2 cellular contexts compared by ENCODE assay signal in the genomic region with DNA sequence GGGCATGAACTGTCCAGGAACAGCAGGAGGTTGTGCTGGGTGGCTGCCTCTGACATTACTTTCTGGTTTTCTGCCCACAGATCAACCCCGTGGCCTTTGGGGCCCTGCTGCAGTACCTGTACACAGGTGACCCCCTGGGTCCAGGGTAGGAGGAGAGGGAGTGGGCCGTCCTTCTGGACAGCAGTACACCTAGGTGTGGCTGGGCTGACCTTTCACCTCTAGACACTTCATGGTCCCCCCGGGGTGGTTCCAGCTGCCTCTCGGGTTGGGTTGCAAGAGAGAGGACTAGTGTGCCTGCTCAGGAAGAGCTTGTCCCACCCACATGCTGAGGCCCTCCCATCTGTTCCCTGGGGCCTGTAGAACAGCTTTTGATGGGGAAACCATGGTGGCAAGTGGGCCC.
TF ChIP-seq lines count a peak whose summit lies in the region.

No MANE protein-coding gene starts in this region.

TF ChIP-seq in HepG2, 621 proteins besides CTCF, POLR2A, EP300 and RAD21:
- no peak for TF ChIP-seq FLYWCH1 (CRISPR knock-in tag; IDR thresholded peaks at IDR 0.05)
- no peak for TF ChIP-seq YEATS2 (CRISPR knock-in tag; IDR thresholded peaks at IDR 0.05; ENCODE audit: borderline replicate concordance)
- no peak for TF ChIP-seq ELF3 (CRISPR knock-in tag; IDR thresholded peaks at IDR 0.05)
- no peak for TF ChIP-seq ZNF296 (CRISPR knock-in tag; conservative IDR thresholded peaks at IDR 0.05)
- no peak for TF ChIP-seq ZBTB21 (CRISPR knock-in tag; IDR thresholded peaks at IDR 0.05)
- no peak for TF ChIP-seq ZNF567 (CRISPR knock-in tag; IDR thresholded peaks at IDR 0.05; ENCODE audit: borderline replicate concordance)
- TF ChIP-seq IKZF4 (CRISPR knock-in tag; IDR thresholded peaks at IDR 0.05; ENCODE audit: borderline replicate concordance, low read depth, not compliant biosample characterization) = no peak
TF ChIP-seq in HepG2: peak in this region for 0.

TF ChIP-seq in WTC11, 78 proteins besides CTCF, POLR2A, EP300 and RAD21:
- TF ChIP-seq NFYB (CRISPR knock-in tag; conservative IDR thresholded peaks at IDR 0.05; ENCODE audit: low read depth) (no peak), MYBL2 (CRISPR knock-in tag; IDR thresholded peaks at IDR 0.05) (no peak), ZNF121 (CRISPR knock-in tag; IDR thresholded peaks at IDR 0.05) (no peak)
- TF ChIP-seq, protein P1, sequence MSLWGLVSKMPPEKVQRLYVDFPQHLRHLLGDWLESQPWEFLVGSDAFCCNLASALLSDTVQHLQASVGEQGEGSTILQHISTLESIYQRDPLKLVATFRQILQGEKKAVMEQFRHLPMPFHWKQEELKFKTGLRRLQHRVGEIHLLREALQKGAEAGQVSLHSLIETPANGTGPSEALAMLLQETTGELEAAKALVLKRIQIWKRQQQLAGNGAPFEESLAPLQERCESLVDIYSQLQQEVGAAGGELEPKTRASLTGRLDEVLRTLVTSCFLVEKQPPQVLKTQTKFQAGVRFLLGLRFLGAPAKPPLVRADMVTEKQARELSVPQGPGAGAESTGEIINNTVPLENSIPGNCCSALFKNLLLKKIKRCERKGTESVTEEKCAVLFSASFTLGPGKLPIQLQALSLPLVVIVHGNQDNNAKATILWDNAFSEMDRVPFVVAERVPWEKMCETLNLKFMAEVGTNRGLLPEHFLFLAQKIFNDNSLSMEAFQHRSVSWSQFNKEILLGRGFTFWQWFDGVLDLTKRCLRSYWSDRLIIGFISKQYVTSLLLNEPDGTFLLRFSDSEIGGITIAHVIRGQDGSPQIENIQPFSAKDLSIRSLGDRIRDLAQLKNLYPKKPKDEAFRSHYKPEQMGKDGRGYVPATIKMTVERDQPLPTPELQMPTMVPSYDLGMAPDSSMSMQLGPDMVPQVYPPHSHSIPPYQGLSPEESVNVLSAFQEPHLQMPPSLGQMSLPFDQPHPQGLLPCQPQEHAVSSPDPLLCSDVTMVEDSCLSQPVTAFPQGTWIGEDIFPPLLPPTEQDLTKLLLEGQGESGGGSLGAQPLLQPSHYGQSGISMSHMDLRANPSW (CRISPR knock-in tag; conservative IDR thresholded peaks at IDR 0.05; ENCODE audit: low read depth) = no peak
- TF ChIP-seq, protein P2, sequence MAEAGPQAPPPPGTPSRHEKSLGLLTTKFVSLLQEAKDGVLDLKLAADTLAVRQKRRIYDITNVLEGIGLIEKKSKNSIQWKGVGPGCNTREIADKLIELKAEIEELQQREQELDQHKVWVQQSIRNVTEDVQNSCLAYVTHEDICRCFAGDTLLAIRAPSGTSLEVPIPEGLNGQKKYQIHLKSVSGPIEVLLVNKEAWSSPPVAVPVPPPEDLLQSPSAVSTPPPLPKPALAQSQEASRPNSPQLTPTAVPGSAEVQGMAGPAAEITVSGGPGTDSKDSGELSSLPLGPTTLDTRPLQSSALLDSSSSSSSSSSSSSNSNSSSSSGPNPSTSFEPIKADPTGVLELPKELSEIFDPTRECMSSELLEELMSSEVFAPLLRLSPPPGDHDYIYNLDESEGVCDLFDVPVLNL (CRISPR knock-in tag; IDR thresholded peaks at IDR 0.05; ENCODE audit: borderline replicate concordance, low read depth) = no peak
- TF ChIP-seq, protein P3, sequence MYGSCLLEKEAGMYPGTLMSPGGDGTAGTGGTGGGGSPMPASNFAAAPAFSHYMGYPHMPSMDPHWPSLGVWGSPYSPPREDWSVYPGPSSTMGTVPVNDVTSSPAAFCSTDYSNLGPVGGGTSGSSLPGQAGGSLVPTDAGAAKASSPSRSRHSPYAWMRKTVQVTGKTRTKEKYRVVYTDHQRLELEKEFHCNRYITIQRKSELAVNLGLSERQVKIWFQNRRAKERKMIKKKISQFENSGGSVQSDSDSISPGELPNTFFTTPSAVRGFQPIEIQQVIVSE (CRISPR knock-in tag; IDR thresholded peaks at IDR 0.05; ENCODE audit: borderline replicate concordance) = no peak
- TF ChIP-seq, protein P4, sequence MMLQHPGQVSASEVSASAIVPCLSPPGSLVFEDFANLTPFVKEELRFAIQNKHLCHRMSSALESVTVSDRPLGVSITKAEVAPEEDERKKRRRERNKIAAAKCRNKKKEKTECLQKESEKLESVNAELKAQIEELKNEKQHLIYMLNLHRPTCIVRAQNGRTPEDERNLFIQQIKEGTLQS (CRISPR knock-in tag; conservative IDR thresholded peaks at IDR 0.05) = no peak
- TF ChIP-seq, protein P5, sequence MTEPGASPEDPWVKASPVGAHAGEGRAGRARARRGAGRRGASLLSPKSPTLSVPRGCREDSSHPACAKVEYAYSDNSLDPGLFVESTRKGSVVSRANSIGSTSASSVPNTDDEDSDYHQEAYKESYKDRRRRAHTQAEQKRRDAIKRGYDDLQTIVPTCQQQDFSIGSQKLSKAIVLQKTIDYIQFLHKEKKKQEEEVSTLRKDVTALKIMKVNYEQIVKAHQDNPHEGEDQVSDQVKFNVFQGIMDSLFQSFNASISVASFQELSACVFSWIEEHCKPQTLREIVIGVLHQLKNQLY (CRISPR knock-in tag; IDR thresholded peaks at IDR 0.05) = no peak
